In the genomic region with DNA sequence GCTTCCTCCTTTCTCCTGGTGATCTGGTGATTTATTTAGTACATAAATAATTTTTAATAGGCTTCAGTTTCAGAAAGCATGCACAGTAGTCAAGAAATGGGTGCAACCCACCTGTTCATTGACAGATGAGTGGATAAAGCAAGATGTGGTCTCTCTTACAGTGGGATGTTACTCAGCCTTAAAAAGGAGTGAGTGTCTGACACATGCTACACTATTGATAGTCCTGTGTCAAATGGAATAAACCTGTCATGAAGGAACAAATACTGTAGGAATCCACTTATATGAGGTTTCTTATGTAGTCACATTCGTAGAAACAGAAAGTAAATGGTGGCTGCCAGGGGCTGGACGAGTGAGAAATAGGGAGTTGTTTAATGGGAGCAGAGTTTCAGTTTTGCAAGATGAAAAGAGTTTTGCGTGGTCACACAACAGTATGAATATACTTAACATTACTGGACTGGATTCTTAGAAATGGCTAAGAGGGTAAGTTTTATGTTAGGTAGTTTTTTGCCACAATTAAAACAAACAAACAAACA, we compare ENCODE assay signal across 18 cellular contexts. TPM values are rescaled to one million over a fixed set of nuclear protein-coding genes. Genes with fewer than 3 reads are reported as not detected.
"Had no signal": no experiment of that assay in that cellular context is flagged by ENCODE, and none has a peak within 500 bp of the region (broad histone marks: within the 10 kb centered on the region; RNA-seq: fewer than 3 reads in every experiment).

No MANE protein-coding gene starts in this region.

- H3K4me3 ChIP-seq: breast epithelium, right lobe of liver had no signal

- H3K27me3 ChIP-seq: breast epithelium, right lobe of liver had no signal

- H3K36me3 ChIP-seq: breast epithelium, right lobe of liver had no signal

- H3K9me3 Mint-ChIP-seq: T-helper 2 cell treated with Interferon-gamma antibody and Interleukin-4, amounts not matched to agents 5 μg/mL and 100 μg/mL, for 36 hours had no signal

- H3K4me1 Mint-ChIP-seq: activated B cell treated with CpG ODN at 0.5 μM for 24 hours, neural crest cell had no signal

- H3K9me3 ChIP-seq: breast epithelium, right lobe of liver had no signal

- FAIRE-seq: keratinocyte had no signal

- H3K36me3 Mint-ChIP-seq: type B pancreatic cell had no signal

- ATAC-seq: left lobe of liver, right lobe of liver had no signal

- DNase-seq: activated B cell treated with CpG ODN at 0.5 μM for 24 hours; activated CD8-positive, alpha-beta memory T cell treated with anti-CD3 and anti-CD28 coated beads for 24 hours; activated gamma-delta T cell treated with Interleukin-2 at 50 U/mL for 16 hours; aorta; cerebellar nuclear complex; effector CD8-positive, alpha-beta T cell; foreskin fibroblast; hippocampal formation; midbrain; right lobe of liver; stimulated activated naive CD4-positive, alpha-beta T cell treated with Interleukin-2 at 50 U/mL for 16 hours; SW 1271 had no signal

- H3K27ac Mint-ChIP-seq: activated B cell treated with CpG ODN at 0.5 μM for 24 hours; T-helper 2 cell treated with Interferon-gamma antibody and Interleukin-4, amounts not matched to agents 5 μg/mL and 100 μg/mL, for 36 hours; type B pancreatic cell had no signal

- H3K4me3 Mint-ChIP-seq: activated B cell treated with CpG ODN at 0.5 μM for 24 hours; neural crest cell; T-helper 2 cell treated with Interferon-gamma antibody and Interleukin-4, amounts not matched to agents 5 μg/mL and 100 μg/mL, for 36 hours; type B pancreatic cell had no signal

- H3K27ac ChIP-seq: breast epithelium, right lobe of liver had no signal

- H3K4me1 ChIP-seq: breast epithelium, right lobe of liver had no signal

RNA-seq across cellular contexts. Expression of a gene that starts 56.0 kb away (rescaled TPM):
- total RNA-seq: activated B cell treated with CpG ODN at 0.5 μM for 24 hours, neural crest cell had no signal
